Comparison of ENCODE assay signal across 23 cellular contexts in genomic region chr1:164759945-164760584, GRCh38.
DNase-seq lines count a peak whose midpoint lies in the region; ATAC-seq, FAIRE-seq and TF ChIP-seq lines count a peak whose summit lies in the region.
"Had no signal": no experiment of that assay in that cellular context is flagged by ENCODE, and none has a peak within 500 bp of the region (broad histone marks: within the 10 kb centered on the region; RNA-seq: fewer than 3 reads in every experiment).

No MANE protein-coding gene starts in this region.

- in situ Hi-C loops in K562 (cut with MboI), result no loop called here

- TF ChIP-seq EP300 in K562 (IDR thresholded peaks at IDR 0.05; ENCODE audit: low read length), result no peak
- no peak for TF ChIP-seq EP300 in suprapubic skin (IDR thresholded peaks at IDR 0.05)

- no peak overlapping the region for H3K4me2 ChIP-seq in K562 (ENCODE audit: insufficient read depth, low read length)

- H4K20me1 ChIP-seq in K562 (replicated peaks; ENCODE audit: control insufficient read depth, insufficient read depth, low read length), result no peaks in the 10 kb centered on the region

- CTCF ChIA-PET in HEK293T (lab: Yijun Ruan, JAX) (interaction anchor here (0.6 to 1.4 kb wide), 2 partner anchors 12 to 215 kb away, joined by 4 to 5 read pairs; no protein-coding TSS in a partner anchor), K562 (lab: Yijun Ruan, JAX; ENCODE audit: low intra/inter-chr PET ratio) (no interaction called here)

- H3K9me1 ChIP-seq in K562 (ENCODE audit: control insufficient read depth, insufficient read depth, low read length), result no peaks in the 10 kb centered on the region

- H3K79me2 ChIP-seq in K562 (ENCODE audit: control insufficient read depth, insufficient read depth, low read length), result no peaks in the 10 kb centered on the region

- no peak overlapping the region for H3K9ac ChIP-seq in K562 (ENCODE audit: insufficient read depth in 1 of 2, low read depth in 2 of 2, low read length in 2 of 2)

- peak overlapping the region; percentile 47; the same call in 1 of the 2 replicates for H2AFZ ChIP-seq in K562 (ENCODE audit: low read depth, low read length)

- ATAC-seq in K562 (peak; percentile 42; the same call in 2 of the 3 replicates), right cardiac atrium (peak in 1 of 2 donors; percentile 33), esophagus mucosa (no peak)
- ATAC-seq: stimulated activated naive B cell treated with anti-CD40 and anti-IgM and Interleukin-4, amounts not matched to agents 10 μg/mL and 1 μg/mL and 100 μg/mL, for 72 hours had no signal

- H3K4me3 ChIP-seq in K562 (no peak overlapping the region), right cardiac atrium (ENCODE audit: low read length) (no peak overlapping the region), suprapubic skin (no peak overlapping the region)
- H3K4me3 ChIP-seq: colonic mucosa, lung, upper lobe of left lung had no signal

- no peaks in the 10 kb centered on the region for H3K9me3 ChIP-seq in K562 (replicated peaks; ENCODE audit: control insufficient read depth, insufficient read depth, low read depth, low read length)
- no peaks in the 10 kb centered on the region for H3K9me3 ChIP-seq in right cardiac atrium (ENCODE audit: control insufficient read depth, low read length)
- no peaks in the 10 kb centered on the region for H3K9me3 ChIP-seq in suprapubic skin
- H3K9me3 ChIP-seq: colonic mucosa, upper lobe of left lung had no signal

- intact Hi-C loops in K562 (cut with micrococcal nuclease), result no loop called here
- intact Hi-C loops in right cardiac atrium (cut with DNase I), result no loop called here

- H3K27me3 ChIP-seq in K562 (ENCODE audit: control insufficient read depth in 2 of 2, insufficient read depth in 2 of 2, low read length in 2 of 2) (no peaks in the 10 kb centered on the region), right cardiac atrium (ENCODE audit: control insufficient read depth, insufficient read depth) (no peaks in the 10 kb centered on the region), suprapubic skin (no peaks in the 10 kb centered on the region)
- H3K27me3 ChIP-seq: colonic mucosa, upper lobe of left lung had no signal

- TF ChIP-seq RAD21 in K562 (CRISPR knock-in tag; conservative IDR thresholded peaks at IDR 0.05 in 1 of 2, IDR thresholded peaks at IDR 0.05 in 1 of 2), result no peak

- H3K36me3 ChIP-seq in K562 (ENCODE audit: control insufficient read depth, insufficient read depth, low read length) (no peaks in the 10 kb centered on the region), suprapubic skin (no peaks in the 10 kb centered on the region)
- H3K36me3 ChIP-seq: colonic mucosa, upper lobe of left lung had no signal

- FAIRE-seq in K562 (lab: Jason Lieb, UNC), result no peak
- FAIRE-seq in HTR-8/SVneo (lab: Jason Lieb, UNC), result no peak
- FAIRE-seq: GM12891 had no signal

- POLR2A ChIA-PET in HEK293T (lab: Yijun Ruan, JAX) (no interaction called here), K562 (lab: Yijun Ruan, JAX) (interaction anchor here (0.7 kb wide), 1 partner anchor 18 kb away, joined by 3 read pairs; no protein-coding TSS in a partner anchor)

- H3K27ac ChIP-seq in K562 (ENCODE audit: extremely low read depth, low read depth, low read length), result no peak overlapping the region
- H3K27ac ChIP-seq in right cardiac atrium (ENCODE audit: low read length), result peak overlapping the region; percentile 44
- H3K27ac ChIP-seq in suprapubic skin, result peak overlapping the region; percentile 39
- H3K27ac ChIP-seq: colonic mucosa had no signal

- WGBS in K562 (ENCODE audit: insufficient coverage, low coverage, missing lambda C conversion rate), result 8% methylated on average over 8 of the region's 8 CpGs
- WGBS in right cardiac atrium, result 61% methylated on average over 8 of the region's 8 CpGs
- 68% methylated on average over 8 of the region's 8 CpGs for WGBS in suprapubic skin

- TF ChIP-seq CTCF in K562 (IDR thresholded peaks at IDR 0.05 in 2 of 3, conservative IDR thresholded peaks at IDR 0.05 in 1 of 3; ENCODE audit: insufficient read depth in 2 of 3, low read depth in 1 of 3, low read length in 3 of 3), result no peak
- TF ChIP-seq CTCF in suprapubic skin (IDR thresholded peaks at IDR 0.05), result no peak

- H3K4me1 ChIP-seq in K562 (replicated peaks in 1 of 2; ENCODE audit: control insufficient read depth in 2 of 2, insufficient read depth in 2 of 2, low read length in 2 of 2), result no peaks in the 10 kb centered on the region; a peak in 2 of 5 replicates
- peaks cover 7% of the 10 kb centered on the region for H3K4me1 ChIP-seq in right cardiac atrium (ENCODE audit: control insufficient read depth, insufficient read depth, low read length)
- H3K4me1 ChIP-seq in suprapubic skin, result peaks cover 20% of the 10 kb centered on the region
- H3K4me1 ChIP-seq: colonic mucosa had no signal

- TF ChIP-seq POLR2A in K562 (conservative IDR thresholded peaks at IDR 0.05) (no peak), suprapubic skin (IDR thresholded peaks at IDR 0.05) (no peak)

- DNase-seq in HEK293T (ENCODE audit: extremely low spot score), result no peak
- no peak for DNase-seq in K562 (ENCODE audit: extremely low read depth in 1 of 4, low spot score in 3 of 4)
- DNase-seq in right cardiac atrium, result no peak
- DNase-seq in suprapubic skin (ENCODE audit: low spot score in 2 of 2), result no peak
- no peak for DNase-seq in NCI-H1417 (lab: John Stamatoyannopoulos, UW)
- no peak for DNase-seq in HTR-8/SVneo (ENCODE audit: insufficient read length, low spot score)
- DNase-seq in nucleus accumbens (lab: John Stamatoyannopoulos, UW), result no peak
- DNase-seq: activated CD4-positive, alpha-beta T cell treated with anti-CD3 and anti-CD28 coated beads, Interleukin-2, amount 10 ng/mL, durations not matched to agents 24 days and 14 days; CD4-positive, alpha-beta memory T cell; colonic mucosa; DMS53; endodermal cell; GOT3; hippocampal formation; naive B cell; NCI-H1105; NCI-H524; RPMI8226; stimulated activated naive B cell treated with anti-CD40 and anti-IgM and Interleukin-4, amounts not matched to agents 10 μg/mL and 1 μg/mL and 100 μg/mL, for 72 hours; upper lobe of left lung had no signal

- no TSS peak for BruUV-seq in K562 (replicated peaks; lab: Mats Ljungman, UMichigan)

TF ChIP-seq in HEK293T, 16 proteins besides CTCF, POLR2A, EP300 and RAD21:
- TF ChIP-seq SUZ12 (IDR thresholded peaks at IDR 0.05) (no peak), L3MBTL2 (conservative IDR thresholded peaks at IDR 0.05) (peak; percentile 69), FOXK2 (IDR thresholded peaks at IDR 0.05) (no peak), ARNT (IDR thresholded peaks at IDR 0.05) (no peak), TARDBP (IDR thresholded peaks at IDR 0.05) (no peak), PKNOX1 (IDR thresholded peaks at IDR 0.05) (peak; percentile 70), SP1 (IDR thresholded peaks at IDR 0.05) (no peak)

TF ChIP-seq in K562, 482 proteins besides CTCF, POLR2A, EP300 and RAD21:
- TF ChIP-seq PCBP2 (IDR thresholded peaks at IDR 0.05; ENCODE audit: low read depth, low read length, poor library complexity, severe bottlenecking) (peak; percentile 73), ETV6 (IDR thresholded peaks at IDR 0.05; ENCODE audit: borderline replicate concordance in 1 of 2, low read depth in 2 of 2, low read length in 1 of 2) (no peak), ETV6 (CRISPR knock-in tag; IDR thresholded peaks at IDR 0.05; ENCODE audit: borderline replicate concordance) (no peak)
TF ChIP-seq in K562: peak in this region for 1.
